8 cellular contexts compared by ENCODE assay signal in genomic region chr6:106973018-106973840, GRCh38. TPM values are rescaled to one million over a fixed set of nuclear protein-coding genes. Genes with fewer than 3 reads are reported as not detected.
A peak's percentile ranks its signal among the peaks of the same experiment; 100 is the strongest.
DNase-seq lines count a peak whose midpoint lies in the region; ATAC-seq and TF ChIP-seq lines count a peak whose summit lies in the region.

No MANE protein-coding gene starts in this region.

- no peak for ATAC-seq in naive thymus-derived CD4-positive, alpha-beta T cell
- ATAC-seq in HG03097 (IDR thresholded peaks at IDR 0.05; ENCODE audit: low FRiP score, unreplicated experiment) (no peak), HG03342 (IDR thresholded peaks at IDR 0.05; ENCODE audit: unreplicated experiment) (no peak)

- H3K9me3 ChIP-seq in Caco-2: no peaks in the 10 kb centered on the region
- H3K9me3 ChIP-seq in naive thymus-derived CD4-positive, alpha-beta T cell (ENCODE audit: control insufficient read depth in 2 of 3, low read length in 3 of 3): no peaks in the 10 kb centered on the region
- no peaks in the 10 kb centered on the region for H3K9me3 ChIP-seq in MM.1S (replicated peaks; ENCODE audit: insufficient read depth, low read length)

- H3K9me3 Mint-ChIP-seq in Caco-2 (ENCODE audit: unreplicated experiment): no peaks in the 10 kb centered on the region
- H3K9me3 Mint-ChIP-seq in naive thymus-derived CD4-positive, alpha-beta T cell: no peaks in the 10 kb centered on the region

- H3K36me3 ChIP-seq in Caco-2 (ENCODE audit: control insufficient read depth, insufficient read depth, low read length): no peaks in the 10 kb centered on the region
- no peaks in the 10 kb centered on the region for H3K36me3 ChIP-seq in naive thymus-derived CD4-positive, alpha-beta T cell (ENCODE audit: control insufficient read depth in 2 of 3, insufficient read depth in 3 of 3, low read length in 3 of 3)
- H3K36me3 ChIP-seq in MM.1S (replicated peaks; ENCODE audit: insufficient read depth, low read length): no peaks in the 10 kb centered on the region

- H3K4me1 ChIP-seq in Caco-2 (peaks cover 11% of the 10 kb centered on the region; the same call in 1 of the 2 replicates), MM.1S (ENCODE audit: low read length) (no peaks in the 10 kb centered on the region)
- peaks cover 0 to 13% of the 10 kb centered on the region in 2 donors for H3K4me1 ChIP-seq in naive thymus-derived CD4-positive, alpha-beta T cell (ENCODE audit: control insufficient read depth in 2 of 2, insufficient read depth in 2 of 2, low read length in 2 of 2)

- H3K27me3 ChIP-seq in Caco-2 (replicated peaks; ENCODE audit: control insufficient read depth, insufficient read depth, low read length): no peaks in the 10 kb centered on the region
- H3K27me3 ChIP-seq in naive thymus-derived CD4-positive, alpha-beta T cell (ENCODE audit: control insufficient read depth in 2 of 2, insufficient read depth in 2 of 2, low read length in 2 of 2): peaks cover 0 to 18% of the 10 kb centered on the region in 2 donors
- H3K27me3 ChIP-seq in MM.1S (replicated peaks; ENCODE audit: insufficient read depth, low read length): peaks cover 39% of the 10 kb centered on the region

- POLR2A ChIA-PET in Caco-2 (lab: Charles Lee): no interaction called here
- POLR2A ChIA-PET in naive thymus-derived CD4-positive, alpha-beta T cell (lab: Charles Lee): interaction anchor here (0.6 kb wide), 1 partner anchor 1475 kb away, joined by 3 read pairs; no protein-coding TSS in a partner anchor

- no peak overlapping the region for H3K4me2 ChIP-seq in MM.1S (ENCODE audit: low read depth, low read length)

- CTCF ChIA-PET in Caco-2 (lab: Charles Lee): no interaction called here
- CTCF ChIA-PET in naive thymus-derived CD4-positive, alpha-beta T cell (lab: Charles Lee): no interaction called here

- H3K36me3 Mint-ChIP-seq in Caco-2 (ENCODE audit: insufficient read depth, unreplicated experiment): peaks cover 38% of the 10 kb centered on the region
- H3K36me3 Mint-ChIP-seq in naive thymus-derived CD4-positive, alpha-beta T cell: no peaks in the 10 kb centered on the region

- no peaks in the 10 kb centered on the region for H3K4me1 Mint-ChIP-seq in Caco-2 (ENCODE audit: low read depth, unreplicated experiment)
- H3K4me1 Mint-ChIP-seq in naive thymus-derived CD4-positive, alpha-beta T cell: peaks cover 3 to 19% (median 7%) of the 10 kb centered on the region in 7 donors

- H4K20me1 ChIP-seq in MM.1S (ENCODE audit: insufficient read depth, low read length): no peaks in the 10 kb centered on the region

- no peak overlapping the region for H3K9ac ChIP-seq in MM.1S (ENCODE audit: low read length)

- H3K4me3 ChIP-seq in Caco-2 (ENCODE audit: low read depth, low read length) (peak overlapping the region; percentile 61), coronary artery (peak overlapping the region; percentile 72), MM.1S (ENCODE audit: low read length) (no peak overlapping the region)
- no peak overlapping the region for H3K4me3 ChIP-seq in naive thymus-derived CD4-positive, alpha-beta T cell (ENCODE audit: low read length)

- H2AFZ ChIP-seq in MM.1S (ENCODE audit: low read length): no peak overlapping the region

- BruUV-seq in Caco-2 (replicated peaks; lab: Mats Ljungman, UMichigan): no TSS peak

- peak overlapping the region; percentile 67 for H3K27ac Mint-ChIP-seq in Caco-2 (ENCODE audit: unreplicated experiment)
- no peak overlapping the region for H3K27ac Mint-ChIP-seq in naive thymus-derived CD4-positive, alpha-beta T cell

- H3K79me2 ChIP-seq in MM.1S (ENCODE audit: low read length): no peaks in the 10 kb centered on the region

- H3K4me3 Mint-ChIP-seq in Caco-2 (ENCODE audit: unreplicated experiment): peak overlapping the region; percentile 83
- H3K4me3 Mint-ChIP-seq in naive thymus-derived CD4-positive, alpha-beta T cell: peak overlapping the region in 8 of 10 donors; percentile 23 to 77 (median 72)

- H3K27me3 Mint-ChIP-seq in Caco-2 (ENCODE audit: insufficient read depth, unreplicated experiment): no peaks in the 10 kb centered on the region
- H3K27me3 Mint-ChIP-seq in naive thymus-derived CD4-positive, alpha-beta T cell: peaks cover 55 to 67% (median 61%) of the 10 kb centered on the region in 5 donors

- intact Hi-C loops in Caco-2 (cut with micrococcal nuclease; ENCODE audit: unreplicated experiment): no loop called here
- intact Hi-C loops in naive thymus-derived CD4-positive, alpha-beta T cell (cut with micrococcal nuclease): no loop called here

- TF ChIP-seq CTCF in Caco-2 (IDR thresholded peaks at IDR 0.05; ENCODE audit: insufficient read depth in 1 of 2, low read depth in 1 of 2, low read length in 1 of 2, severe bottlenecking in 1 of 2, unreplicated experiment in 1 of 2) (no peak), coronary artery (IDR thresholded peaks at IDR 0.05) (no peak), MM.1S (IDR thresholded peaks at IDR 0.05; ENCODE audit: low read length) (no peak)

- no peak overlapping the region for H3K27ac ChIP-seq in coronary artery
- H3K27ac ChIP-seq in naive thymus-derived CD4-positive, alpha-beta T cell (ENCODE audit: low read depth, low read length): no peak overlapping the region
- H3K27ac ChIP-seq in MM.1S (ENCODE audit: low read length): no peak overlapping the region

- H3F3A ChIP-seq in MM.1S (ENCODE audit: insufficient read depth, low read length): no peaks in the 10 kb centered on the region

- peak in 1 of 2 experiments; percentile 9 for DNase-seq in Caco-2
- DNase-seq in NCI-H2029 treated with DMSO at 0.1 percent for 48 hours (lab: John Stamatoyannopoulos, UW): peak; percentile 56
- no peak for DNase-seq in coronary artery (ENCODE audit: low spot score)
- DNase-seq in naive thymus-derived CD4-positive, alpha-beta T cell: peak in 1 of 9 donors; percentile 23
- DNase-seq in MM.1S: no peak
- DNase-seq in NOMO-1 (lab: John Stamatoyannopoulos, UW; ENCODE audit: unreplicated experiment in 2 of 2): no peak

- no peaks in the 10 kb centered on the region for H3K9me2 ChIP-seq in MM.1S (replicated peaks; ENCODE audit: insufficient read depth, low read length)

RNA-seq across cellular contexts. Expression of gene CD24, which starts 1.3 kb away (rescaled TPM):
- 81.7 and 92.2 TPM in 2 replicates for total RNA-seq in Caco-2 (2022)
- total RNA-seq in naive thymus-derived CD4-positive, alpha-beta T cell: 1 to 10 TPM in 1 of 5 experiments, under 1 TPM in 4; 0.24 to 3.5 (median 0.73) TPM
- under 1 TPM; 0.15 to 0.23 TPM for polyA plus RNA-seq in naive thymus-derived CD4-positive, alpha-beta T cell

RNA-seq across cellular contexts. Expression of gene MTRES1, which starts 54.8 kb away (rescaled TPM):
- total RNA-seq in Caco-2 (2022): 9.3 and 9.4 TPM in 2 replicates
- 10 to 100 TPM; 10.8 to 21.7 (median 19.5) TPM for total RNA-seq in naive thymus-derived CD4-positive, alpha-beta T cell
- 10 to 100 TPM; 13.9 to 20.2 TPM for polyA plus RNA-seq in naive thymus-derived CD4-positive, alpha-beta T cell

Comparison
In these comparisons a context has a peak if more than half of its experiments do, and no peak if none do; other contexts are left out.
1. H3K4me3 ChIP-seq: peak in Caco-2 (single experiment) and coronary artery (single experiment); none in naive thymus-derived CD4-positive, alpha-beta T cell (single experiment) and MM.1S (single experiment).
2. RNA of gene CD24, which starts 1.3 kb away (total RNA-seq): 81.7 to 92.2 TPM in Caco-2; 0.24 to 3.5 TPM in naive thymus-derived CD4-positive, alpha-beta T cell; every median in the first group is over 10 times any median in the second.